32 cellular contexts compared by ENCODE assay signal in the genomic region with DNA sequence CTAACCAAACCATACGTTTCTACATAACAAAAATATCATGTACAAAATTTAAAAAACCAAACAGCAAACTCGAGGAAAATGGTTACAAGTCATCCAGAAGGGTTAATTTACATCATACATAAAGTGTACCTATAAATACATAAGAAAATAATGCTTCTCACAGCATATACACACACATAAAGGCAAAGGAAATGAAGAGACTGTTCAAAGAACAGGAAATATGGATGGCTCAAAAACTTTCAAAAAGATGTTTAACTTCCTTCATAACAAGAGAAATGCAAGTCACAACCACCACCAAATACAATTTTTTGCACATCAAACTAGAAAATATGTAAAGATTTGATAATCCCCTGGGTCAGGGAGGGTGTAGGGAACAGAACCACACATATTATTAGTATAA. TPM values are rescaled to one million over a fixed set of nuclear protein-coding genes. Genes with fewer than 3 reads are reported as not detected.
"Had no signal": no experiment of that assay in that cellular context is flagged by ENCODE, and none has a peak within 500 bp of the region (broad histone marks: within the 10 kb centered on the region; RNA-seq: fewer than 3 reads in every experiment).

No MANE protein-coding gene starts in this region.

- DNase-seq: activated B cell treated with CpG ODN at 0.5 μM for 24 hours; activated CD4-positive, alpha-beta T cell treated with anti-CD3 and anti-CD28 coated beads for 1 hour; activated CD4-positive, alpha-beta T cell treated with anti-CD3 and anti-CD28 coated beads, Interleukin-2, amount 10 ng/mL, durations not matched to agents 24 days and 14 days; activated CD4-positive, alpha-beta T cell treated with anti-CD3 and anti-CD28 coated beads, Interleukin-2, amount 50 U/mL, for 48 hours; activated CD8-positive, alpha-beta T cell treated with anti-CD3 and anti-CD28 coated beads, Interleukin-2, amount 10 ng/mL, durations not matched to agents 7 days and 5 days; activated gamma-delta T cell; activated naive CD4-positive, alpha-beta T cell treated with anti-CD3 and anti-CD28 coated beads, Interleukin-2, amount 50 U/mL, for 16 hours; activated naive CD8-positive, alpha-beta T cell treated with anti-CD3 and anti-CD28 coated beads, Interleukin-2, amount 50 U/mL, for 24 hours; activated T-cell treated with anti-CD3 and anti-CD28 coated beads, Interleukin-2, amount 50 U/mL, for 24 hours; anterior cingulate cortex; caudate nucleus; Kasumi-1; KG1; MV-4-11; NCI-H1092; NCI-H1436 treated with DMSO at 0.1 percent for 48 hours; NCI-H1694 treated with DMSO at 0.1 percent for 48 hours; NCI-H2029; NCI-H345; NK-92 treated with Interleukin-12 subunit alpha and Interleukin-12 subunit beta, amount 100 ng/mL, for 24 hours; PC-9; SIG-M5; T-helper 1 cell; T-helper 2 cell; T-helper 9 cell had no signal

- H3K27ac ChIP-seq: PC-9, RWPE1, VCaP had no signal

- H2AFZ ChIP-seq: PC-9 had no signal

- H3K4me3 Mint-ChIP-seq: activated B cell treated with CpG ODN at 0.5 μM for 24 hours; activated CD4-positive, alpha-beta T cell treated with anti-CD3 and anti-CD28 coated beads, Interleukin-2, amount 10 ng/mL, durations not matched to agents 24 days and 14 days; activated CD8-positive, alpha-beta T cell treated with anti-CD3 and anti-CD28 coated beads, Interleukin-2, amount 10 ng/mL, durations not matched to agents 7 days and 5 days; activated naive CD8-positive, alpha-beta T cell treated with anti-CD3 and anti-CD28 coated beads, Interleukin-2, amount 50 U/mL, for 24 hours; activated T-cell treated with anti-CD3 and anti-CD28 coated beads, Interleukin-2, amount 50 U/mL, for 24 hours had no signal

- H3K27ac Mint-ChIP-seq: activated B cell treated with CpG ODN at 0.5 μM for 24 hours; activated CD4-positive, alpha-beta T cell treated with anti-CD3 and anti-CD28 coated beads, Interleukin-2, amount 10 ng/mL, durations not matched to agents 24 days and 14 days; activated CD8-positive, alpha-beta T cell treated with anti-CD3 and anti-CD28 coated beads, Interleukin-2, amount 10 ng/mL, durations not matched to agents 7 days and 5 days; activated naive CD8-positive, alpha-beta T cell treated with anti-CD3 and anti-CD28 coated beads, Interleukin-2, amount 50 U/mL, for 24 hours; activated T-cell treated with anti-CD3 and anti-CD28 coated beads, Interleukin-2, amount 50 U/mL, for 24 hours; activated T-helper 2 cell treated with anti-CD3 and anti-CD28 coated beads, Interferon-gamma antibody, Interleukin-2, Interleukin-4, amounts not matched to agents 10 μg/mL and 5 μg/mL and 100 μg/mL, durations not matched to agents 14 hours and 24 hours and 36 hours; brain had no signal

- H3K4me3 ChIP-seq: PC-9 had no signal

- ATAC-seq: activated CD8-positive, alpha-beta T cell treated with anti-CD3 and anti-CD28 coated beads, Interleukin-2, amount 10 ng/mL, durations not matched to agents 7 days and 5 days; activated naive CD8-positive, alpha-beta T cell treated with anti-CD3 and anti-CD28 coated beads, Interleukin-2, amount 50 U/mL, for 24 hours; Right ventricle myocardium inferior; SK-N-SH treated with all-trans-retinoic acid at 6 μM for 48 hours had no signal

- H3K4me2 ChIP-seq: PC-9 had no signal

- H3K9me3 Mint-ChIP-seq: activated B cell treated with CpG ODN at 0.5 μM for 24 hours; activated CD4-positive, alpha-beta T cell treated with anti-CD3 and anti-CD28 coated beads, Interleukin-2, amount 10 ng/mL, durations not matched to agents 24 days and 14 days; activated naive CD8-positive, alpha-beta T cell treated with anti-CD3 and anti-CD28 coated beads, Interleukin-2, amount 50 U/mL, for 24 hours; activated T-cell treated with anti-CD3 and anti-CD28 coated beads, Interleukin-2, amount 50 U/mL, for 24 hours; activated T-helper 2 cell treated with anti-CD3 and anti-CD28 coated beads, Interferon-gamma antibody, Interleukin-2, Interleukin-4, amounts not matched to agents 10 μg/mL and 5 μg/mL and 100 μg/mL, durations not matched to agents 14 hours and 24 hours and 36 hours had no signal

RNA-seq across cellular contexts. Expression of a gene that starts 7.5 kb away (rescaled TPM):
- total RNA-seq: OCI-LY7 had no signal
